ENCODE assay signal across 1 cellular context in the genomic region with DNA sequence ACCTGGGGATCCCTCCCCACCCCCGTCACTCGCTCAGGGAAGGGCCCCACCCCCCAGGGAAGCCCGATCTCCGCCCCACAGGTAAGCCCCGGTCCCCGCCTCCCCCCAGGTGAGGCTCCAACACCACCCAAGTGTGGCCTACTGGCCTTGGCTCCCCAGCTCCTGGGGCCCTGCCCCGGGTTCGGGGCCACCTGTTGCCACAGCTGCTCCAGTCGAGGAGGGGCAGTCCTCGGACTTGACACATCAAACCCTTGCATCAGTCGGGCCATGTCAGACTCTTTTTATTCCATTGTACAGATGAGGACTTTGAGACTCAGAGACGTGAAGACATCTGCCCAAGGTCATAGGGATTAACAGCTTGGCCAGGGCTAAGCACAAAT.
TF ChIP-seq lines count a peak whose summit lies in the region.

No MANE protein-coding gene starts in this region.

TF ChIP-seq in K562, 482 proteins besides CTCF, POLR2A, EP300 and RAD21:
- TF ChIP-seq ESRRA (IDR thresholded peaks at IDR 0.05; ENCODE audit: borderline replicate concordance, low read depth) (peak; percentile 83), ZNF217 (CRISPR knock-in tag; IDR thresholded peaks at IDR 0.05) (0 out of 2 replicates have a peak, but pooled peaks have one; percentile 43), SAP30 (IDR thresholded peaks at IDR 0.05; ENCODE audit: borderline replicate concordance, insufficient read depth, low read depth, low read length, poor library complexity, severe bottlenecking) (peak; percentile 25), FIP1L1 (IDR thresholded peaks at IDR 0.05; ENCODE audit: low read depth, low read length, poor library complexity, severe bottlenecking) (no peak)
TF ChIP-seq in K562: peak in this region for 3.
